In the genomic region with DNA sequence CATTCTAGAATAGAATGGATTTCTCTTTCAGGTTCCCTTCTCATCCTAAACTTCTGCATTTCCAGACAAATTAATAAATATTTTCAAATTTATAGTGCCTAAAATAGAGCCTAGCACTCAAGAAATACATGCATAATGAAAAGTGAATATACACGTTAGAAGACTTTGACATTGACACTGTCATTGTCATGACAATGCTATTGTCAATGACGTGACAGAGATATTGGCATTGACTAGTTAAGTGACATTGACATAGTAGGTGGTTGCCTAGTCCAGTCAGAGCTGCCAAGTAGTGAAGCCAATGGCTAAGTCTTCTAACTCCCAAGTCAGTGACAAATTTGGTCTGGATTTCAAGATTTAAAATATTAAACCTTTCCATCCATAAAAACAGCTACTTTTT, we compare ENCODE assay signal across 29 cellular contexts.
"Had no signal": no experiment of that assay in that cellular context is flagged by ENCODE, and none has a peak within 500 bp of the region (broad histone marks: within the 10 kb centered on the region; RNA-seq: fewer than 3 reads in every experiment).

No MANE protein-coding gene starts in this region.

- FAIRE-seq: colon, endometrium, endothelial cell of umbilical vein, frontal cortex had no signal

- H3K4me1 ChIP-seq: colonic mucosa, esophagus muscularis mucosa, esophagus squamous epithelium, foreskin keratinocyte, gastrocnemius medialis, gastroesophageal sphincter, heart left ventricle, heart right ventricle had no signal

- ATAC-seq: effector memory CD8-positive, alpha-beta T cell; esophagus mucosa; foreskin keratinocyte; gastrocnemius medialis; gastroesophageal sphincter; heart left ventricle; heart right ventricle had no signal

- H3K27me3 ChIP-seq: colonic mucosa, dorsolateral prefrontal cortex, esophagus muscularis mucosa, esophagus squamous epithelium, foreskin keratinocyte, gastrocnemius medialis, gastroesophageal sphincter, heart left ventricle, heart right ventricle had no signal

- H3K27ac Mint-ChIP-seq: dendritic cell treated with granulocyte-macrophage colony-stimulating factor and Interleukin-4, amounts not matched to agents 40 ng/mL and 50 ng/mL, for 4 days; effector memory CD8-positive, alpha-beta T cell; endodermal cell had no signal

- H3K36me3 ChIP-seq: colonic mucosa, esophagus muscularis mucosa, esophagus squamous epithelium, gastrocnemius medialis, gastroesophageal sphincter, heart left ventricle, heart right ventricle had no signal

- H3K27me3 Mint-ChIP-seq: dendritic cell treated with granulocyte-macrophage colony-stimulating factor and Interleukin-4, amounts not matched to agents 40 ng/mL and 50 ng/mL, for 4 days; effector memory CD8-positive, alpha-beta T cell had no signal

- H3K27ac ChIP-seq: colonic mucosa, coronary artery, dorsolateral prefrontal cortex, epithelial cell of prostate, esophagus muscularis mucosa, esophagus squamous epithelium, foreskin keratinocyte, gastrocnemius medialis, gastroesophageal sphincter, heart left ventricle, heart right ventricle had no signal

- DNase-seq: colonic mucosa; cortex of kidney; dermis blood vessel endothelial cell; dorsolateral prefrontal cortex; effector CD4-positive, alpha-beta T cell; effector CD8-positive, alpha-beta T cell; effector memory CD4-positive, alpha-beta T cell; effector memory CD8-positive, alpha-beta T cell; endodermal cell; erythroblast; esophagus squamous epithelium; foreskin fibroblast; foreskin keratinocyte; foreskin melanocyte; gastrocnemius medialis; glutamatergic neuron; head of caudate nucleus; heart left ventricle; heart right ventricle had no signal

- H3K9me3 Mint-ChIP-seq: dendritic cell treated with granulocyte-macrophage colony-stimulating factor and Interleukin-4, amounts not matched to agents 40 ng/mL and 50 ng/mL, for 4 days; endodermal cell had no signal

- H3K4me3 Mint-ChIP-seq: dendritic cell treated with granulocyte-macrophage colony-stimulating factor and Interleukin-4, amounts not matched to agents 40 ng/mL and 50 ng/mL, for 4 days; effector memory CD8-positive, alpha-beta T cell; endodermal cell had no signal

- H3K9me3 ChIP-seq: colonic mucosa, esophagus muscularis mucosa, esophagus squamous epithelium, gastrocnemius medialis, gastroesophageal sphincter, heart left ventricle, heart right ventricle had no signal

- H3K4me3 ChIP-seq: colonic mucosa, coronary artery, dorsolateral prefrontal cortex, esophagus muscularis mucosa, esophagus squamous epithelium, gastrocnemius medialis, gastroesophageal sphincter, heart left ventricle, heart right ventricle had no signal
